1 cellular context compared by ENCODE assay signal in genomic region chr19:43563816-43564215, GRCh38.
TF ChIP-seq lines count a peak whose summit lies in the region.

No MANE protein-coding gene starts in this region.

TF ChIP-seq in GM12878, 131 proteins besides CTCF, POLR2A, EP300 and RAD21:
- TF ChIP-seq ZNF687 (IDR thresholded peaks at IDR 0.05) (no peak), CBFB (IDR thresholded peaks at IDR 0.05; ENCODE audit: low read depth) (no peak), YY1 (IDR thresholded peaks at IDR 0.05; ENCODE audit: low read depth, low read length) (no peak), KDM1A (IDR thresholded peaks at IDR 0.05; ENCODE audit: borderline replicate concordance) (no peak), HDAC6 (IDR thresholded peaks at IDR 0.05; ENCODE audit: unreplicated experiment) (no peak), SMARCA5 (IDR thresholded peaks at IDR 0.05) (no peak), RCOR1 (conservative IDR thresholded peaks at IDR 0.05; ENCODE audit: low read depth, low read length) (no peak), ZNF622 (IDR thresholded peaks at IDR 0.05) (no peak)
